ENCODE assay signal across 14 cellular contexts in the genomic region with DNA sequence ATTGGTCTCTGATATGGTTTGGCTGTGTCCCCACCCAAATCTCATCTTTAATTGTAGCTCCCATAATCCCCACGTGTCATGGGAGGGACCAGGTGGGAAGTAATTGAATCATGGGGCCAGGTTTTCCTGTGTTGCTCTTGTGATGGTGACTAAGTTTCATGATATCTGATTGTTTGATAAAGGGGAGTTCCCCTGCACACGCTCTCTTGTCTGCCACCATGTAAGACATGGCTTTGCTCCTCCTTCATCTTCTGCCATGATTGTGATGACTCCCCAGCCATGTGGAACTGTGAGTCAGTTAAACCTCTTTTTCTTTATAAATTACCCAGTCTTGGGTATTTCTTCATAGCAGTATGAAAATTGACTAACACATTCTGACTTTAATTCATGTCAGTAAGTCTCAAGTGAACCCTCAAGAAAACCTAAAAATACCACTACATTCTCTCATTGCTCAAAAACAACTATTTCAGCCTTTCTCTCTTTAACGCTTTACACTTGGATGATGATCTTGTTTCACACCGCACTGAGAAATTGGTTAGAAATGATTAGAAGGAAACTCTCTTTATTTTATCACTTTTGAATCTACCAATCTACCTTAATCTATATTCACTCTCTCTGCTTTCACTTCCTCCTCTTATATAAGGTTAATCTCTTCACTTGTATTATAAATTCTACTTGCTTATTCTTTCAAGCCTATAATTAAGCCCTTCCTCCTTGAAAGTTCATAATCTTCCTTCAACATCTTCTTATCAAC.
"Had no signal": no experiment of that assay in that cellular context is flagged by ENCODE, and none has a peak within 500 bp of the region (broad histone marks: within the 10 kb centered on the region; RNA-seq: fewer than 3 reads in every experiment).

No MANE protein-coding gene starts in this region.

- H3K27me3 Mint-ChIP-seq: dendritic cell treated with granulocyte-macrophage colony-stimulating factor and Interleukin-4, amounts not matched to agents 40 ng/mL and 50 ng/mL, for 4 days had no signal

- H3K9me3 ChIP-seq: tibial artery, uterus had no signal

- H3K27ac ChIP-seq: spleen, tibial artery, uterus had no signal

- H3K36me3 Mint-ChIP-seq: stimulated activated effector memory CD8-positive, alpha-beta T cell treated with anti-CD3 and anti-CD28 coated beads, Interleukin-12 subunit alpha, Interleukin-12 subunit beta, amount 100 ng/mL, for 72 hours had no signal

- H3K36me3 ChIP-seq: spleen, tibial artery, uterus had no signal

- H3K27me3 ChIP-seq: tibial artery, uterus had no signal

- DNase-seq: activated CD4-positive, alpha-beta T cell treated with anti-CD3 and anti-CD28 coated beads, Interleukin-2, amount 50 U/mL, for 1 hour; activated CD4-positive, CD25-positive, alpha-beta regulatory T cell; activated CD8-positive, alpha-beta memory T cell treated with anti-CD3 and anti-CD28 coated beads for 24 hours; activated naive CD4-positive, alpha-beta T cell treated with Interleukin-2 at 50 U/mL for 16 hours; effector memory CD4-positive, alpha-beta T cell; foreskin melanocyte; kidney glomerular epithelial cell; spleen; tibial artery; uterus had no signal

- H3K4me3 Mint-ChIP-seq: dendritic cell treated with granulocyte-macrophage colony-stimulating factor and Interleukin-4, amounts not matched to agents 40 ng/mL and 50 ng/mL, for 4 days; stimulated activated effector memory CD8-positive, alpha-beta T cell treated with anti-CD3 and anti-CD28 coated beads, Interleukin-12 subunit alpha, Interleukin-12 subunit beta, amount 100 ng/mL, for 72 hours; T-helper 2 cell treated with Interferon-gamma antibody and Interleukin-4, amounts not matched to agents 5 μg/mL and 100 μg/mL, for 36 hours had no signal

- H3K4me1 Mint-ChIP-seq: stimulated activated effector memory CD8-positive, alpha-beta T cell treated with anti-CD3 and anti-CD28 coated beads, Interleukin-12 subunit alpha, Interleukin-12 subunit beta, amount 100 ng/mL, for 72 hours had no signal

- H3K27ac Mint-ChIP-seq: dendritic cell treated with granulocyte-macrophage colony-stimulating factor and Interleukin-4, amounts not matched to agents 40 ng/mL and 50 ng/mL, for 4 days; stimulated activated effector memory CD8-positive, alpha-beta T cell treated with anti-CD3 and anti-CD28 coated beads, Interleukin-12 subunit alpha, Interleukin-12 subunit beta, amount 100 ng/mL, for 72 hours; T-helper 2 cell treated with Interferon-gamma antibody and Interleukin-4, amounts not matched to agents 5 μg/mL and 100 μg/mL, for 36 hours had no signal

- ATAC-seq: sciatic nerve; stimulated activated effector memory CD8-positive, alpha-beta T cell treated with anti-CD3 and anti-CD28 coated beads, Interleukin-12 subunit alpha, Interleukin-12 subunit beta, amount 100 ng/mL, for 72 hours had no signal

- H3K4me3 ChIP-seq: spleen, tibial artery, uterus had no signal

- H3K4me1 ChIP-seq: spleen, tibial artery, uterus had no signal
